14 cellular contexts compared by ENCODE assay signal in genomic region chr17:72034000-72034399, GRCh38.
DNase-seq lines count a peak whose midpoint lies in the region; ATAC-seq lines count a peak whose summit lies in the region.
"Had no signal": no experiment of that assay in that cellular context is flagged by ENCODE, and none has a peak within 500 bp of the region (broad histone marks: within the 10 kb centered on the region; RNA-seq: fewer than 3 reads in every experiment).

No MANE protein-coding gene starts in this region.

- peak; percentile 16 for DNase-seq in globus pallidus (ENCODE audit: low spot score)
- no peak for DNase-seq in NOMO-1 (lab: John Stamatoyannopoulos, UW; ENCODE audit: unreplicated experiment in 2 of 2)
- no peak for DNase-seq in NCI-H1694 (lab: John Stamatoyannopoulos, UW)
- DNase-seq in anterior cingulate cortex (lab: John Stamatoyannopoulos, UW): no peak
- no peak for DNase-seq in G401 (ENCODE audit: low spot score)
- DNase-seq: activated T-cell treated with anti-CD3 and anti-CD28 coated beads, Interleukin-2, amount 50 U/mL, for 24 hours; aorta; cortex of kidney; SW 1271; testis had no signal

- ATAC-seq in GM18508 (IDR thresholded peaks at IDR 0.05; ENCODE audit: insufficient read depth, unreplicated experiment) (peak; percentile 51), GM21515 (IDR thresholded peaks at IDR 0.05; ENCODE audit: unreplicated experiment) (peak; percentile 52), HG03066 (IDR thresholded peaks at IDR 0.05; ENCODE audit: low read depth, unreplicated experiment) (peak; percentile 45)
- ATAC-seq: activated CD4-positive, CD25-positive, alpha-beta regulatory T cell treated with anti-CD3 and anti-CD28 coated beads, Interleukin-2, amount 50 U/mL, for 24 hours had no signal

- in situ Hi-C loops in G401 (cut with HindIII; ENCODE audit: low sequenced_read_pairs): no loop called here
